ENCODE assay signal across 9 cellular contexts in genomic region chr1:234355782-234356510, GRCh38. TPM values are rescaled to one million over a fixed set of nuclear protein-coding genes. Genes with fewer than 3 reads are reported as not detected.
DNase-seq lines count a peak whose midpoint lies in the region; ATAC-seq and TF ChIP-seq lines count a peak whose summit lies in the region.
"Had no signal": no experiment of that assay in that cellular context is flagged by ENCODE, and none has a peak within 500 bp of the region (broad histone marks: within the 10 kb centered on the region; RNA-seq: fewer than 3 reads in every experiment).

No MANE protein-coding gene starts in this region.

- TF ChIP-seq CTCF in mesothelial cell of epicardium (IDR thresholded peaks at IDR 0.05; ENCODE audit: unreplicated experiment) (no peak), A673 (conservative IDR thresholded peaks at IDR 0.05; ENCODE audit: low read depth, low read length) (no peak)

- peak overlapping the region; percentile 87 for H3K27ac Mint-ChIP-seq in activated CD8-positive, alpha-beta memory T cell treated with anti-CD3 and anti-CD28 coated beads, Interleukin-2, amount 10 ng/mL, durations not matched to agents 7 days and 5 days
- H3K27ac Mint-ChIP-seq in activated CD4-positive, alpha-beta memory T cell treated with anti-CD3 and anti-CD28 coated beads for 36 hours = peak overlapping the region; percentile 80
- peak overlapping the region in 5 of 10 donors; percentile 32 to 95 (median 78) for H3K27ac Mint-ChIP-seq in naive thymus-derived CD8-positive, alpha-beta T cell
- no peak overlapping the region for H3K27ac Mint-ChIP-seq in mesothelial cell of epicardium

- H3K4me2 ChIP-seq in GM23248 (ENCODE audit: unreplicated experiment) = no peak overlapping the region

- H3K79me2 ChIP-seq in GM23248 (ENCODE audit: insufficient read depth) = no peaks in the 10 kb centered on the region

- H3K4me1 ChIP-seq in GM23248 (ENCODE audit: insufficient read depth) (no peaks in the 10 kb centered on the region), A673 (ENCODE audit: insufficient read depth, low read length, poor library complexity, severe bottlenecking) (no peaks in the 10 kb centered on the region)
- H3K4me1 ChIP-seq: tibial nerve had no signal

- H3F3A ChIP-seq in GM23248 (ENCODE audit: insufficient read depth) = no peaks in the 10 kb centered on the region

- H3K36me3 ChIP-seq in GM23248 (ENCODE audit: low read depth) (no peaks in the 10 kb centered on the region), A673 (ENCODE audit: insufficient read depth, low read length, poor library complexity, severe bottlenecking) (no peaks in the 10 kb centered on the region)
- H3K36me3 ChIP-seq: tibial nerve had no signal

- peak overlapping the region; percentile 73; the same call in 1 of the 2 replicates for H2AFZ ChIP-seq in GM23248

- no peaks in the 10 kb centered on the region for H3K9me2 ChIP-seq in GM23248 (ENCODE audit: insufficient read depth)

- DNase-seq in activated CD8-positive, alpha-beta memory T cell treated with anti-CD3 and anti-CD28 coated beads, Interleukin-2, amount 10 ng/mL, durations not matched to agents 7 days and 5 days = no peak
- DNase-seq in activated CD8-positive, alpha-beta memory T cell treated with anti-CD3 and anti-CD28 coated beads for 24 hours = no peak
- DNase-seq in GM23248 = no peak
- DNase-seq in activated CD4-positive, alpha-beta memory T cell treated with anti-CD3 and anti-CD28 coated beads for 36 hours = no peak
- DNase-seq in naive thymus-derived CD8-positive, alpha-beta T cell = no peak
- DNase-seq in mesothelial cell of epicardium (ENCODE audit: low spot score in 2 of 2, unreplicated experiment in 2 of 2) = no peak
- DNase-seq in A673 (ENCODE audit: low spot score) = no peak

- H3K27me3 ChIP-seq in GM23248 (replicated peaks; ENCODE audit: insufficient read depth) (0 out of 2 replicates have a peak, but pooled peaks cover 4% of the 10 kb centered on the region), A673 (replicated peaks; ENCODE audit: insufficient read depth, low read depth, low read length, poor library complexity) (no peaks in the 10 kb centered on the region)
- H3K27me3 ChIP-seq: tibial nerve had no signal

- WGBS in GM23248 (ENCODE audit: low coverage in 1 of 2, low lambda C conversion rate in 2 of 2, missing lambda C conversion rate in 2 of 2), 2 experiments = 42 to 45% methylated on average over 3 of the region's 3 CpGs

- POLR2A ChIA-PET in activated CD4-positive, alpha-beta memory T cell treated with anti-CD3 and anti-CD28 coated beads for 36 hours (lab: Charles Lee) = interaction anchor here (0.9 kb wide), 1 partner anchor 139 kb away, joined by 4 read pairs; no protein-coding TSS in a partner anchor
- POLR2A ChIA-PET in naive thymus-derived CD8-positive, alpha-beta T cell (lab: Charles Lee) = interaction anchor here (0.6 to 4.2 kb wide), 4 partner anchors 12 to 44 kb away, joined by 3 to 28 read pairs (median 3); partner anchors contain the start of gene COA6
- POLR2A ChIA-PET in A673 (lab: Charles Lee; ENCODE audit: low non-redundant PET) = no interaction called here

- CTCF ChIA-PET in activated CD8-positive, alpha-beta memory T cell treated with anti-CD3 and anti-CD28 coated beads, Interleukin-2, amount 10 ng/mL, durations not matched to agents 7 days and 5 days (lab: Charles Lee) = interaction anchor here (0.6 to 2.0 kb wide), 6 partner anchors 15 to 838 kb away, joined by 3 to 5 read pairs (median 3); no protein-coding TSS in a partner anchor
- CTCF ChIA-PET in activated CD4-positive, alpha-beta memory T cell treated with anti-CD3 and anti-CD28 coated beads for 36 hours (lab: Charles Lee) = no interaction called here
- CTCF ChIA-PET in A673 (lab: Charles Lee) = no interaction called here

- H3K27me3 Mint-ChIP-seq in activated CD8-positive, alpha-beta memory T cell treated with anti-CD3 and anti-CD28 coated beads, Interleukin-2, amount 10 ng/mL, durations not matched to agents 7 days and 5 days = peaks cover 11% of the 10 kb centered on the region
- no peaks in the 10 kb centered on the region for H3K27me3 Mint-ChIP-seq in activated CD4-positive, alpha-beta memory T cell treated with anti-CD3 and anti-CD28 coated beads for 36 hours
- H3K27me3 Mint-ChIP-seq in naive thymus-derived CD8-positive, alpha-beta T cell = peaks cover 0 to 11% (median 3%) of the 10 kb centered on the region in 5 donors
- peaks cover 62% of the 10 kb centered on the region for H3K27me3 Mint-ChIP-seq in mesothelial cell of epicardium (ENCODE audit: low read depth)

- H3K4me1 Mint-ChIP-seq in activated CD8-positive, alpha-beta memory T cell treated with anti-CD3 and anti-CD28 coated beads, Interleukin-2, amount 10 ng/mL, durations not matched to agents 7 days and 5 days = peaks cover 19% of the 10 kb centered on the region
- H3K4me1 Mint-ChIP-seq in activated CD4-positive, alpha-beta memory T cell treated with anti-CD3 and anti-CD28 coated beads for 36 hours (ENCODE audit: low read depth) = peaks cover 15% of the 10 kb centered on the region
- H3K4me1 Mint-ChIP-seq in naive thymus-derived CD8-positive, alpha-beta T cell = peaks cover 3 to 16% (median 13%) of the 10 kb centered on the region in 4 donors
- H3K4me1 Mint-ChIP-seq in mesothelial cell of epicardium = no peaks in the 10 kb centered on the region

- H3K9me3 ChIP-seq in GM23248 (ENCODE audit: low read depth) (no peaks in the 10 kb centered on the region), A673 (ENCODE audit: low read depth, low read length, poor library complexity, severe bottlenecking) (no peaks in the 10 kb centered on the region)

- H3K9me3 Mint-ChIP-seq in activated CD8-positive, alpha-beta memory T cell treated with anti-CD3 and anti-CD28 coated beads, Interleukin-2, amount 10 ng/mL, durations not matched to agents 7 days and 5 days (ENCODE audit: low read depth) = no peaks in the 10 kb centered on the region
- H3K9me3 Mint-ChIP-seq in activated CD4-positive, alpha-beta memory T cell treated with anti-CD3 and anti-CD28 coated beads for 36 hours = no peaks in the 10 kb centered on the region
- peaks cover 0 to 9% (median 0%) of the 10 kb centered on the region in 9 donors for H3K9me3 Mint-ChIP-seq in naive thymus-derived CD8-positive, alpha-beta T cell
- peaks cover 3% of the 10 kb centered on the region for H3K9me3 Mint-ChIP-seq in mesothelial cell of epicardium

- peaks cover 8% of the 10 kb centered on the region for H3K36me3 Mint-ChIP-seq in activated CD8-positive, alpha-beta memory T cell treated with anti-CD3 and anti-CD28 coated beads, Interleukin-2, amount 10 ng/mL, durations not matched to agents 7 days and 5 days
- H3K36me3 Mint-ChIP-seq in activated CD4-positive, alpha-beta memory T cell treated with anti-CD3 and anti-CD28 coated beads for 36 hours = no peaks in the 10 kb centered on the region
- peaks cover 0 to 4% (median 0%) of the 10 kb centered on the region in 3 donors for H3K36me3 Mint-ChIP-seq in naive thymus-derived CD8-positive, alpha-beta T cell
- H3K36me3 Mint-ChIP-seq in mesothelial cell of epicardium = no peaks in the 10 kb centered on the region

- intact Hi-C loops in activated CD4-positive, alpha-beta memory T cell treated with anti-CD3 and anti-CD28 coated beads for 36 hours (cut with micrococcal nuclease) = loop anchor here (2.0 kb wide), 1 partner anchor 17 kb away; the partner anchor contains the start of gene COA6
- intact Hi-C loops in A673 (cut with micrococcal nuclease; ENCODE audit: unreplicated experiment) = no loop called here

- in situ Hi-C loops in GM23248 (cut with MboI) = no loop called here

- no peak overlapping the region for H3K9ac ChIP-seq in GM23248

- BruUV-seq in A673 (replicated peaks; lab: Mats Ljungman, UMichigan) = no TSS peak

- no peaks in the 10 kb centered on the region for H4K20me1 ChIP-seq in GM23248 (ENCODE audit: insufficient read depth)

- H3K4me3 ChIP-seq in GM23248 = no peak overlapping the region
- no peak overlapping the region for H3K4me3 ChIP-seq in A673 (ENCODE audit: low read depth, low read length, poor library complexity, severe bottlenecking)

- peak overlapping the region; percentile 86 for H3K4me3 Mint-ChIP-seq in activated CD8-positive, alpha-beta memory T cell treated with anti-CD3 and anti-CD28 coated beads, Interleukin-2, amount 10 ng/mL, durations not matched to agents 7 days and 5 days
- H3K4me3 Mint-ChIP-seq in activated CD4-positive, alpha-beta memory T cell treated with anti-CD3 and anti-CD28 coated beads for 36 hours = peak overlapping the region; percentile 77
- peak overlapping the region in 6 of 10 donors; percentile 31 to 88 (median 76) for H3K4me3 Mint-ChIP-seq in naive thymus-derived CD8-positive, alpha-beta T cell
- no peak overlapping the region for H3K4me3 Mint-ChIP-seq in mesothelial cell of epicardium

- H3K27ac ChIP-seq in GM23248 (no peak overlapping the region), A673 (ENCODE audit: low read depth, low read length, poor library complexity, severe bottlenecking) (no peak overlapping the region)
- H3K27ac ChIP-seq: tibial nerve had no signal

- ATAC-seq in activated CD8-positive, alpha-beta memory T cell treated with anti-CD3 and anti-CD28 coated beads, Interleukin-2, amount 10 ng/mL, durations not matched to agents 7 days and 5 days = no peak
- ATAC-seq in naive thymus-derived CD8-positive, alpha-beta T cell = no peak
- no peak for ATAC-seq in HG03457 (IDR thresholded peaks at IDR 0.05; ENCODE audit: unreplicated experiment)

RNA-seq across cellular contexts. Expression of gene COA6, which starts 17.3 kb away (rescaled TPM):
- 10 to 100 TPM; 42.4 to 43.0 TPM for total RNA-seq in activated CD8-positive, alpha-beta memory T cell treated with anti-CD3 and anti-CD28 coated beads, Interleukin-2, amount 10 ng/mL, durations not matched to agents 7 days and 5 days
- total RNA-seq in GM23248 (2014; rRNA removed; shearing (Covaris generic)) = 5.4 and 28.3 TPM in 2 replicates
- 44.7 and 52.2 TPM in 2 replicates for polyA plus RNA-seq in GM23248 (2016; fragmentation: Nextera tagmentation; extraction: Ambion mirVana)
- 10 to 100 TPM; 57.7 to 58.5 TPM for total RNA-seq in activated CD4-positive, alpha-beta memory T cell treated with anti-CD3 and anti-CD28 coated beads for 36 hours
- total RNA-seq in naive thymus-derived CD8-positive, alpha-beta T cell = 10 to 100 TPM; 16.1 to 22.1 TPM
- 10 to 100 TPM; 29.1 to 32.6 (median 32.0) TPM for polyA plus RNA-seq in naive thymus-derived CD8-positive, alpha-beta T cell
- total RNA-seq in mesothelial cell of epicardium (19.9 to 23.7 TPM (median 23.2 TPM) in 3 replicates), A673 (2021) (75.3 and 88.4 TPM in 2 replicates)
